Comparison of ENCODE assay signal across 8 cellular contexts in the genomic region with DNA sequence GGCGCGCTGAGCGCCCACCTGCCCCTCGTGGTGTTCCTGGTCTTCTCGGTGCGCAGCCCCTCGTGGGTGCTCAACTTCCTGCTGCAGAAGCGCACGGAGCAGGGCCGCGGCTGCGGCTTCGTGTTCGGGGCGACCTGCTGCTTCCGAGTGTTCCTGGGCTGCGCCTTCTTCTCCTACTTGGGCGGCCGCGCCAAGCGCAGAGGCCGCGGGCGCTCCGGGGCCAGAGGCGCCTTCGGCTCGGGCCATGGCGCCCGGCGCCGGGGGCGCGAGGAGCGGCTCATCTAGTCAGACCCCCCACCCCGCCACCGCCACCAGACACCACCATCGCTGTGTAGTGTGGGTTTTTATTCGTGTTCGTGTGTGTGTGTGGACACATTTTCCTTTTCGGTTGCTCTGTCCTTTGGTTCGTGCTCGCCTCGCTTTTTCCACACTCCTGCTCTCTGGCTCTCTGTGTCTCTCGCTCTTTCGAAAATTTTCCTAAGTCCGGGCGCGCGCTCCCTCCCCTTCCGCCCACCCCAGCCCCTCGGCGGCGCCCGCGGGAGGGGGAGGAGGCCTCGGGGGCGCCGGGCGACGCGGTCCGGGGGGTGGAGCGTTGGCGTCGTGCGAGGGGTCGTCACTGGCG. TPM values are rescaled to one million over a fixed set of nuclear protein-coding genes. Genes with fewer than 3 reads are reported as not detected.
DNase-seq lines count a peak whose midpoint lies in the region; ATAC-seq and TF ChIP-seq lines count a peak whose summit lies in the region.

No MANE protein-coding gene starts in this region.

- POLR2A ChIA-PET in OCI-LY7 (lab: Charles Lee) = interaction anchor here (0.6 kb wide), 1 partner anchor 153 kb away, joined by 4 read pairs; no protein-coding TSS in a partner anchor

- H3K36me3 ChIP-seq in OCI-LY7 (ENCODE audit: insufficient read depth, low read length) (peaks cover 24% of the 10 kb centered on the region), esophagus (ENCODE audit: control insufficient read depth in 2 of 2, insufficient read depth in 2 of 2, low read length in 1 of 2) (no peaks in the 10 kb centered on the region), muscle layer of duodenum (ENCODE audit: control insufficient read depth in 1 of 2, insufficient read depth in 2 of 2, low read length in 2 of 2) (no peaks in the 10 kb centered on the region)

- no peaks in the 10 kb centered on the region for H3K36me3 Mint-ChIP-seq in activated T-cell treated with anti-CD3 and anti-CD28 coated beads, Interleukin-2, amount 50 U/mL, for 4 hours (ENCODE audit: insufficient read depth)

- 1 to 2% methylated on average over 54 to 69 of the region's 69 CpGs for WGBS in esophagus, 2 donors

- H3K9me3 Mint-ChIP-seq in activated T-cell treated with anti-CD3 and anti-CD28 coated beads, Interleukin-2, amount 50 U/mL, for 4 hours = no peaks in the 10 kb centered on the region

- H3K4me3 Mint-ChIP-seq in activated T-cell treated with anti-CD3 and anti-CD28 coated beads, Interleukin-2, amount 50 U/mL, for 4 hours = peak overlapping the region; percentile 89

- H3K4me3 ChIP-seq in OCI-LY7 (ENCODE audit: low read depth, low read length, poor library complexity, severe bottlenecking) (peak overlapping the region; percentile 90), esophagus (ENCODE audit: low read depth in 1 of 2, low read length in 2 of 2) (peak overlapping the region; percentile 74 to 79), muscle layer of duodenum (ENCODE audit: low read depth in 1 of 2, low read length in 2 of 2) (peak overlapping the region; percentile 55 to 69)

- peaks cover 43% of the 10 kb centered on the region for H3K4me1 Mint-ChIP-seq in activated T-cell treated with anti-CD3 and anti-CD28 coated beads, Interleukin-2, amount 50 U/mL, for 4 hours (ENCODE audit: low read depth)

- H3K27me3 ChIP-seq in esophagus (ENCODE audit: control insufficient read depth in 1 of 2, insufficient read depth in 2 of 2, low read length in 2 of 2) (no peaks in the 10 kb centered on the region), muscle layer of duodenum (ENCODE audit: low read depth, low read length) (no peaks in the 10 kb centered on the region)

- H3K4me1 ChIP-seq in OCI-LY7 (ENCODE audit: insufficient read depth, low read length, poor library complexity, severe bottlenecking) = peaks cover 58% of the 10 kb centered on the region
- H3K4me1 ChIP-seq in esophagus (ENCODE audit: control insufficient read depth in 2 of 2, insufficient read depth in 2 of 2, low read length in 1 of 2) = no peaks in the 10 kb centered on the region
- H3K4me1 ChIP-seq in muscle layer of duodenum (ENCODE audit: control insufficient read depth in 1 of 2, insufficient read depth in 2 of 2, low read length in 2 of 2) = peaks cover 18 to 36% of the 10 kb centered on the region in 2 donors

- no peak for TF ChIP-seq CTCF in OCI-LY7 (conservative IDR thresholded peaks at IDR 0.05; ENCODE audit: low read length)

- DNase-seq in NCI-H524 (lab: John Stamatoyannopoulos, UW) (peak; percentile 75 to 78), NCI-H524 treated with DMSO at 0.1 percent for 48 hours (lab: John Stamatoyannopoulos, UW) (no peak), HPDE6-E6E7 (ENCODE audit: extremely low spot score) (peak; percentile 65), OCI-LY7 (ENCODE audit: low spot score) (peak; percentile 85)
- peak; percentile 70 for DNase-seq in activated T-cell treated with anti-CD3 and anti-CD28 coated beads, Interleukin-2, amount 50 U/mL, for 4 hours
- peak; percentile 43 to 57 for DNase-seq in stimulated activated CD8-positive, alpha-beta memory T cell treated with anti-CD3 and anti-CD28 coated beads, Interleukin-7, amount 100 ng/mL, for 1 hour (ENCODE audit: low read depth in 2 of 2)

- H3K9me2 ChIP-seq in OCI-LY7 (ENCODE audit: insufficient read depth, low read length) = no peaks in the 10 kb centered on the region

- peaks cover 24% of the 10 kb centered on the region for H4K20me1 ChIP-seq in OCI-LY7 (ENCODE audit: insufficient read depth, low read length)

- intact Hi-C loops in OCI-LY7 (cut with micrococcal nuclease; ENCODE audit: unreplicated experiment) = loop anchor here (5.0 kb wide), 2 partner anchors 92 to 277 kb away; a partner anchor contains a TSS

- CTCF ChIA-PET in OCI-LY7 (lab: Charles Lee; ENCODE audit: unreplicated experiment) = no interaction called here

- H3K27me3 Mint-ChIP-seq in activated T-cell treated with anti-CD3 and anti-CD28 coated beads, Interleukin-2, amount 50 U/mL, for 4 hours (ENCODE audit: low read depth) = no peaks in the 10 kb centered on the region

- peak; percentile 18 to 20 for ATAC-seq in activated T-cell treated with anti-CD3 and anti-CD28 coated beads, Interleukin-2, amount 50 U/mL, for 4 hours

- BruUV-seq in OCI-LY7 (replicated peaks; lab: Mats Ljungman, UMichigan) = no TSS peak

- peak overlapping the region; percentile 63; the same call in 1 of the 2 replicates for H2AFZ ChIP-seq in OCI-LY7 (ENCODE audit: low read length)

- peaks cover 55% of the 10 kb centered on the region for H3K79me2 ChIP-seq in OCI-LY7 (ENCODE audit: insufficient read depth, low read depth, low read length)

- H3K27ac ChIP-seq in OCI-LY7 (ENCODE audit: low read depth, low read length, poor library complexity, severe bottlenecking) (peak overlapping the region; percentile 84), esophagus (ENCODE audit: low read depth in 2 of 2, low read length in 1 of 2) (peak overlapping the region; percentile 94 to 99), muscle layer of duodenum (ENCODE audit: low read length) (peak overlapping the region; percentile 75)

- H3K9me3 ChIP-seq in OCI-LY7 (ENCODE audit: low read length) (peaks cover 3% of the 10 kb centered on the region; the same call in 1 of the 2 replicates), esophagus (ENCODE audit: control insufficient read depth in 2 of 2, insufficient read depth in 1 of 2, low read depth in 1 of 2, low read length in 1 of 2) (no peaks in the 10 kb centered on the region), muscle layer of duodenum (ENCODE audit: control insufficient read depth in 1 of 2, low read length in 2 of 2) (no peaks in the 10 kb centered on the region)

- H3K4me2 ChIP-seq in OCI-LY7 (ENCODE audit: low read length) = peak overlapping the region; percentile 88

RNA-seq across cellular contexts. Expression of a gene that starts 38.0 kb away (rescaled TPM):
- total RNA-seq in OCI-LY7 (2014; rRNA removed; shearing (Covaris generic)) = 546 and 638 TPM in 2 replicates
- 913 and 950 TPM in 2 replicates for total RNA-seq in OCI-LY7 (2022)
- total RNA-seq in activated T-cell treated with anti-CD3 and anti-CD28 coated beads, Interleukin-2, amount 50 U/mL, for 4 hours = 100 to 1,000 TPM; 390 to 448 (median 440) TPM
- 1,000 to 10,000 TPM in 1 of 2 donors, 100 to 1,000 TPM in 1; 590 to 1,519 TPM for polyA plus RNA-seq in esophagus

RNA-seq across cellular contexts. Expression of a gene that starts 39.9 kb away (rescaled TPM):
- 6.5 and 7.7 TPM in 2 replicates for total RNA-seq in OCI-LY7 (2014; rRNA removed; shearing (Covaris generic))
- total RNA-seq in OCI-LY7 (2022) = 11.6 and 11.7 TPM in 2 replicates
- total RNA-seq in activated T-cell treated with anti-CD3 and anti-CD28 coated beads, Interleukin-2, amount 50 U/mL, for 4 hours = under 1 TPM; 0.38 to 0.96 (median 0.40) TPM
- under 1 TPM; 0.09 to 0.49 TPM for polyA plus RNA-seq in esophagus
